27 cellular contexts compared by ENCODE assay signal in the genomic region with DNA sequence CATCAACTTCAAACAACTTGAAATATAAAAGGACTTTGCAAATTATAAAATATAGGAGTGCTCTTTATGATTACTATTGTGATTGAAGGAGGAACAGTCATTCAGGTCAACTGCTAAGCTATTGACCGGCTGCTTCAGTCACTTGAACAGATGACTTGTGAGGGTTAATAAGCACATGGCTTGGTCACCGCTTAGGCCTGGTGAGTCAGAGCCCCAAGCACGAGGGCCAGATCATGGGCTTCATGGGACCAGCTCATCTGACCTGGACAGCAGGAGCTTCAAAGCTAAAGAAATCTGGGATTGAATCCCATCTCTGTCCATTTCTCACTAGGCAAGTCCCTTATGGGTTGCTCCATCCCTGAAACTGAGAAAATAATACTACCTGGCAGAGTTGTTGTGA.
DNase-seq lines count a peak whose midpoint lies in the region; ATAC-seq, FAIRE-seq and TF ChIP-seq lines count a peak whose summit lies in the region.
"Had no signal": no experiment of that assay in that cellular context is flagged by ENCODE, and none has a peak within 500 bp of the region (broad histone marks: within the 10 kb centered on the region; RNA-seq: fewer than 3 reads in every experiment).

No MANE protein-coding gene starts in this region.

- H3K9me3 Mint-ChIP-seq in astrocyte (ENCODE audit: unreplicated experiment), result peaks cover 1% of the 10 kb centered on the region
- H3K9me3 Mint-ChIP-seq: activated T-helper 17 cell treated with anti-CD3 and anti-CD28 coated beads, Interleukin-2, amount 50 U/mL, for 72 hours; central memory CD8-positive, alpha-beta T cell; H9; type B pancreatic cell had no signal

- DNase-seq in AG08395 (ENCODE audit: low spot score) (peak; percentile 65), HK-2 (ENCODE audit: unreplicated experiment) (peak; percentile 72), astrocyte (ENCODE audit: low read depth) (peak; percentile 42), hepatic stellate cell (ENCODE audit: low spot score) (peak; percentile 32), COLO829 (ENCODE audit: low spot score) (no peak), COR-L47 (lab: John Stamatoyannopoulos, UW) (no peak)
- DNase-seq in activated effector memory CD4-positive, alpha-beta T cell treated with Interleukin-2 at 50 U/mL for 16 hours, result no peak
- DNase-seq: 8988T; activated CD4-positive, alpha-beta T cell treated with anti-CD3 and anti-CD28 coated beads for 4 hours; adrenal gland; effector CD4-positive, alpha-beta T cell; GF-D8; H9; MV-4-11; NCI-H2029; ovary; stimulated activated naive CD8-positive, alpha-beta T cell treated with anti-CD3 and anti-CD28 coated beads, Interleukin-15, Interleukin-2, amounts not matched to agents 100 U/mL and 50 U/mL, for 24 hours; SW 1271 had no signal

- H3K4me1 Mint-ChIP-seq in astrocyte (ENCODE audit: low read depth, unreplicated experiment), result peaks cover 4% of the 10 kb centered on the region
- H3K4me1 Mint-ChIP-seq: H9 had no signal

- H3K36me3 ChIP-seq in astrocyte (ENCODE audit: insufficient read depth, low read length), result no peaks in the 10 kb centered on the region
- H3K36me3 ChIP-seq: adrenal gland; BLaER1 treated with 17β-estradiol and CSF1 and Interleukin-3, amounts not matched to agents 10 nM and 100 nM; ovary had no signal

- TF ChIP-seq CTCF in astrocyte (IDR thresholded peaks at IDR 0.05; ENCODE audit: insufficient read depth, low read depth, low read length), result no peak

- no peaks in the 10 kb centered on the region for H3K79me2 ChIP-seq in astrocyte (ENCODE audit: insufficient read depth, low read length)

- H3K9ac ChIP-seq in astrocyte (ENCODE audit: low read length), result no peak overlapping the region

- H3K4me1 ChIP-seq in astrocyte (ENCODE audit: insufficient read depth, low read length), result no peaks in the 10 kb centered on the region
- H3K4me1 ChIP-seq: adrenal gland had no signal

- H3K4me2 ChIP-seq in astrocyte (ENCODE audit: low read length), result no peak overlapping the region

- H3K4me3 ChIP-seq in astrocyte (ENCODE audit: insufficient read depth, low read depth, low read length), result no peak overlapping the region
- H3K4me3 ChIP-seq: adrenal gland; BLaER1 treated with 17β-estradiol and CSF1 and Interleukin-3, amounts not matched to agents 10 nM and 100 nM; GM12878; lung; ovary had no signal

- no peaks in the 10 kb centered on the region for H4K20me1 ChIP-seq in astrocyte (ENCODE audit: insufficient read depth, low read length)
- H4K20me1 ChIP-seq: BLaER1 treated with 17β-estradiol and CSF1 and Interleukin-3, amounts not matched to agents 10 nM and 100 nM had no signal

- H3K27me3 ChIP-seq in astrocyte (ENCODE audit: insufficient read depth, low read length), result no peaks in the 10 kb centered on the region
- H3K27me3 ChIP-seq: adrenal gland; BLaER1 treated with 17β-estradiol and CSF1 and Interleukin-3, amounts not matched to agents 10 nM and 100 nM; ovary had no signal

- H2AFZ ChIP-seq in astrocyte (ENCODE audit: low read depth, low read length), result no peak overlapping the region

- ATAC-seq in HG02610 (IDR thresholded peaks at IDR 0.05; ENCODE audit: unreplicated experiment), result no peak
- ATAC-seq: activated T-helper 17 cell treated with anti-CD3 and anti-CD28 coated beads, Interleukin-2, amount 50 U/mL, for 72 hours; esophagus mucosa; sciatic nerve; stimulated activated naive CD8-positive, alpha-beta T cell treated with anti-CD3 and anti-CD28 coated beads, Interleukin-15, Interleukin-2, amounts not matched to agents 100 U/mL and 50 U/mL, for 24 hours had no signal

- H3K4me3 Mint-ChIP-seq in astrocyte (ENCODE audit: unreplicated experiment), result no peak overlapping the region
- H3K4me3 Mint-ChIP-seq: activated T-helper 17 cell treated with anti-CD3 and anti-CD28 coated beads, Interleukin-2, amount 50 U/mL, for 72 hours; central memory CD8-positive, alpha-beta T cell; H9; type B pancreatic cell had no signal

- H3K36me3 Mint-ChIP-seq in astrocyte (ENCODE audit: low read depth, unreplicated experiment), result no peaks in the 10 kb centered on the region
- H3K36me3 Mint-ChIP-seq: type B pancreatic cell had no signal

- H3K27ac Mint-ChIP-seq in astrocyte (ENCODE audit: unreplicated experiment), result no peak overlapping the region
- H3K27ac Mint-ChIP-seq: activated T-helper 17 cell treated with anti-CD3 and anti-CD28 coated beads, Interleukin-2, amount 50 U/mL, for 72 hours; H9; type B pancreatic cell had no signal

- H3K9me3 ChIP-seq in astrocyte (ENCODE audit: insufficient read depth, low read depth, low read length), result no peaks in the 10 kb centered on the region
- H3K9me3 ChIP-seq: adrenal gland, ovary had no signal

- H3K27me3 Mint-ChIP-seq in astrocyte (ENCODE audit: low read depth, unreplicated experiment), result peaks cover 2% of the 10 kb centered on the region
- H3K27me3 Mint-ChIP-seq: activated T-helper 17 cell treated with anti-CD3 and anti-CD28 coated beads, Interleukin-2, amount 50 U/mL, for 72 hours; central memory CD8-positive, alpha-beta T cell; type B pancreatic cell had no signal

- H3K27ac ChIP-seq in astrocyte (ENCODE audit: low read depth, low read length), result no peak overlapping the region
- H3K27ac ChIP-seq: adrenal gland, ovary had no signal

- FAIRE-seq in astrocyte (lab: Jason Lieb, UNC), result no peak
- FAIRE-seq: GM12878 had no signal

Comparison
In these comparisons a context has a peak if more than half of its experiments do, and no peak if none do; other contexts are left out.
1. DNase-seq: peak in AG08395 (single experiment), HK-2 (single experiment), astrocyte (single experiment) and hepatic stellate cell (single experiment); none in COLO829 (single experiment), COR-L47 (single experiment) and activated effector memory CD4-positive, alpha-beta T cell treated with Interleukin-2 at 50 U/mL for 16 hours (single experiment).